ENCODE assay signal across 11 cellular contexts in genomic region chr6:139569561-139569960, GRCh38.
A peak's percentile ranks its signal among the peaks of the same experiment; 100 is the strongest.
DNase-seq lines count a peak whose midpoint lies in the region; ATAC-seq and TF ChIP-seq lines count a peak whose summit lies in the region.
"Had no signal": no experiment of that assay in that cellular context is flagged by ENCODE, and none has a peak within 500 bp of the region (broad histone marks: within the 10 kb centered on the region; RNA-seq: fewer than 3 reads in every experiment).

No MANE protein-coding gene starts in this region.

- peak overlapping the region; percentile 27 for H3K27ac Mint-ChIP-seq in T-helper 17 cell
- no peak overlapping the region for H3K27ac Mint-ChIP-seq in progenitor cell of endocrine pancreas
- H3K27ac Mint-ChIP-seq in activated CD8-positive, alpha-beta T cell treated with anti-CD3 and anti-CD28 coated beads, Interleukin-2, amount 10 ng/mL, durations not matched to agents 7 days and 5 days, result no peak overlapping the region

- CTCF ChIA-PET in activated CD8-positive, alpha-beta T cell treated with anti-CD3 and anti-CD28 coated beads, Interleukin-2, amount 10 ng/mL, durations not matched to agents 7 days and 5 days (lab: Charles Lee), result no interaction called here

- ATAC-seq in T-helper 17 cell, result no peak
- no peak for ATAC-seq in HG02678 (IDR thresholded peaks at IDR 0.05; ENCODE audit: unreplicated experiment)
- ATAC-seq in activated CD8-positive, alpha-beta T cell treated with anti-CD3 and anti-CD28 coated beads, Interleukin-2, amount 10 ng/mL, durations not matched to agents 7 days and 5 days, result no peak
- no peak for ATAC-seq in GM21423 (IDR thresholded peaks at IDR 0.05; ENCODE audit: unreplicated experiment)

- H3K36me3 Mint-ChIP-seq in T-helper 17 cell (ENCODE audit: low read depth) (no peaks in the 10 kb centered on the region), progenitor cell of endocrine pancreas (ENCODE audit: insufficient read depth) (no peaks in the 10 kb centered on the region)
- H3K36me3 Mint-ChIP-seq in activated CD8-positive, alpha-beta T cell treated with anti-CD3 and anti-CD28 coated beads, Interleukin-2, amount 10 ng/mL, durations not matched to agents 7 days and 5 days (ENCODE audit: low read depth), result no peaks in the 10 kb centered on the region

- no peaks in the 10 kb centered on the region for H3K36me3 ChIP-seq in ACC112 (ENCODE audit: insufficient read depth, low read length)
- no peaks in the 10 kb centered on the region for H3K36me3 ChIP-seq in hepatocyte (replicated peaks; ENCODE audit: insufficient read depth, low read depth)
- H3K36me3 ChIP-seq: adrenal gland, tibial nerve had no signal

- H3K9me3 Mint-ChIP-seq in progenitor cell of endocrine pancreas (ENCODE audit: low read depth), result peaks cover 6% of the 10 kb centered on the region
- H3K9me3 Mint-ChIP-seq in activated CD8-positive, alpha-beta T cell treated with anti-CD3 and anti-CD28 coated beads, Interleukin-2, amount 10 ng/mL, durations not matched to agents 7 days and 5 days (ENCODE audit: insufficient read depth), result no peaks in the 10 kb centered on the region

- H2AFZ ChIP-seq in ACC112 (ENCODE audit: low read length, unreplicated experiment) (peak overlapping the region; percentile 16), hepatocyte (no peak overlapping the region)

- no peaks in the 10 kb centered on the region for H3K27me3 ChIP-seq in ACC112 (ENCODE audit: insufficient read depth, low read length)
- no peaks in the 10 kb centered on the region for H3K27me3 ChIP-seq in hepatocyte
- H3K27me3 ChIP-seq: adrenal gland, tibial nerve had no signal

- WGBS in hepatocyte (ENCODE audit: low lambda C conversion rate, missing lambda C conversion rate), result 95% methylated on average over 4 of the region's 4 CpGs

- peaks cover 24% of the 10 kb centered on the region for H3K4me1 ChIP-seq in ACC112 (ENCODE audit: control insufficient read depth, insufficient read depth, low read length, unreplicated experiment)
- H3K4me1 ChIP-seq in hepatocyte (ENCODE audit: insufficient read depth), result peaks cover 12% of the 10 kb centered on the region

- H3K9me3 ChIP-seq in T-helper 17 cell (ENCODE audit: control insufficient read depth, low read length, poor library complexity, severe bottlenecking), result no peaks in the 10 kb centered on the region
- no peaks in the 10 kb centered on the region for H3K9me3 ChIP-seq in hepatocyte (ENCODE audit: low read depth)
- H3K9me3 ChIP-seq: adrenal gland, tibial nerve had no signal

- TF ChIP-seq CTCF in hepatocyte (IDR thresholded peaks at IDR 0.05; ENCODE audit: poor library complexity) (no peak), progenitor cell of endocrine pancreas (IDR thresholded peaks at IDR 0.05; ENCODE audit: unreplicated experiment) (no peak)

- H3K79me2 ChIP-seq in ACC112 (ENCODE audit: control insufficient read depth, insufficient read depth, low read length, unreplicated experiment), result no peaks in the 10 kb centered on the region
- H3K79me2 ChIP-seq in hepatocyte, result no peaks in the 10 kb centered on the region

- no peaks in the 10 kb centered on the region for H4K20me1 ChIP-seq in hepatocyte (ENCODE audit: insufficient read depth, poor library complexity, severe bottlenecking)

- POLR2A ChIA-PET in activated CD8-positive, alpha-beta T cell treated with anti-CD3 and anti-CD28 coated beads, Interleukin-2, amount 10 ng/mL, durations not matched to agents 7 days and 5 days (lab: Charles Lee), result no interaction called here

- H3K4me1 Mint-ChIP-seq in T-helper 17 cell, result peaks cover 2% of the 10 kb centered on the region
- peaks cover 7% of the 10 kb centered on the region for H3K4me1 Mint-ChIP-seq in progenitor cell of endocrine pancreas (ENCODE audit: low read depth)
- no peaks in the 10 kb centered on the region for H3K4me1 Mint-ChIP-seq in activated CD8-positive, alpha-beta T cell treated with anti-CD3 and anti-CD28 coated beads, Interleukin-2, amount 10 ng/mL, durations not matched to agents 7 days and 5 days (ENCODE audit: low read depth)

- no peaks in the 10 kb centered on the region for H3K9me2 ChIP-seq in hepatocyte (replicated peaks; ENCODE audit: insufficient read depth)

- DNase-seq in HS-27A (ENCODE audit: low read depth) (peak; percentile 73), T-helper 17 cell (no peak), hepatocyte (ENCODE audit: low spot score) (no peak), progenitor cell of endocrine pancreas (ENCODE audit: low spot score, unreplicated experiment) (no peak)
- DNase-seq in activated CD8-positive, alpha-beta T cell treated with anti-CD3 and anti-CD28 coated beads, Interleukin-2, amount 10 ng/mL, durations not matched to agents 7 days and 5 days, result no peak
- DNase-seq: adrenal gland, NCI-H1694 had no signal

- H3K4me3 Mint-ChIP-seq in T-helper 17 cell, result no peak overlapping the region
- no peak overlapping the region for H3K4me3 Mint-ChIP-seq in progenitor cell of endocrine pancreas (ENCODE audit: low read depth)
- H3K4me3 Mint-ChIP-seq in activated CD8-positive, alpha-beta T cell treated with anti-CD3 and anti-CD28 coated beads, Interleukin-2, amount 10 ng/mL, durations not matched to agents 7 days and 5 days, result no peak overlapping the region

- no peaks in the 10 kb centered on the region for H3K27me3 Mint-ChIP-seq in T-helper 17 cell
- no peaks in the 10 kb centered on the region for H3K27me3 Mint-ChIP-seq in progenitor cell of endocrine pancreas
- H3K27me3 Mint-ChIP-seq in activated CD8-positive, alpha-beta T cell treated with anti-CD3 and anti-CD28 coated beads, Interleukin-2, amount 10 ng/mL, durations not matched to agents 7 days and 5 days (ENCODE audit: low read depth), result peaks cover 4% of the 10 kb centered on the region

- no peak overlapping the region for H3K4me2 ChIP-seq in hepatocyte

- H3K4me3 ChIP-seq in ACC112 (ENCODE audit: low read depth, low read length) (peak overlapping the region; percentile 41), hepatocyte (no peak overlapping the region)
- H3K4me3 ChIP-seq: adrenal gland, tibial nerve had no signal

- H3K27ac ChIP-seq in ACC112 (ENCODE audit: low read depth, low read length) (peak overlapping the region; percentile 93), hepatocyte (peak overlapping the region; percentile 41)
